Comparison of ENCODE assay signal across 8 cellular contexts in genomic region chr19:1019616-1019961, GRCh38. TPM values are rescaled to one million over a fixed set of nuclear protein-coding genes. Genes with fewer than 3 reads are reported as not detected.
DNase-seq lines count a peak whose midpoint lies in the region; ATAC-seq, FAIRE-seq and TF ChIP-seq lines count a peak whose summit lies in the region.

No MANE protein-coding gene starts in this region.

- H3K4me1 ChIP-seq in A549 (peaks cover 38% of the 10 kb centered on the region), muscle layer of duodenum (ENCODE audit: control insufficient read depth in 1 of 2, insufficient read depth in 2 of 2, low read length in 2 of 2) (peaks cover 11 to 55% of the 10 kb centered on the region in 2 donors)

- CTCF ChIA-PET in A549 (lab: Yijun Ruan, JAX): interaction anchor here (1.2 to 1.5 kb wide), 3 partner anchors 97 to 224 kb away, joined by 3 to 6 read pairs (median 4); no protein-coding TSS in a partner anchor

- H3K27me3 ChIP-seq in muscle layer of duodenum (ENCODE audit: low read depth, low read length): no peaks in the 10 kb centered on the region

- H3K27me3 Mint-ChIP-seq in IgD-negative memory B cell: no peaks in the 10 kb centered on the region

- TF ChIP-seq RAD21 in A549 (conservative IDR thresholded peaks at IDR 0.05 in 1 of 2, IDR thresholded peaks at IDR 0.05 in 1 of 2): no peak

- H3K27ac ChIP-seq in A549: peak overlapping the region; percentile 95 to 98
- H3K27ac ChIP-seq in muscle layer of duodenum (ENCODE audit: low read length): no peak overlapping the region

- no peak for TF ChIP-seq CTCF in A549 (IDR thresholded peaks at IDR 0.05)
- TF ChIP-seq CTCF in choroid plexus epithelial cell (conservative IDR thresholded peaks at IDR 0.05; ENCODE audit: low read depth, low read length): no peak

- H3K36me3 ChIP-seq in muscle layer of duodenum (ENCODE audit: control insufficient read depth in 1 of 2, insufficient read depth in 2 of 2, low read length in 2 of 2): no peaks in the 10 kb centered on the region

- no peak for FAIRE-seq in A549 (lab: Jason Lieb, UNC)

- TF ChIP-seq POLR2A in A549 (IDR thresholded peaks at IDR 0.05; ENCODE audit: low read length): no peak

- H3K4me3 ChIP-seq in A549 (peak overlapping the region; percentile 81), choroid plexus epithelial cell (ENCODE audit: low read depth, low read length) (peak overlapping the region; percentile 90), muscle layer of duodenum (ENCODE audit: low read depth in 1 of 2, low read length in 2 of 2) (peak overlapping the region; percentile 83 to 94)

- 81% methylated on average over 16 of the region's 18 CpGs for WGBS in A549 (ENCODE audit: missing lambda C conversion rate)

- H3K9me3 ChIP-seq in A549 (no peaks in the 10 kb centered on the region), muscle layer of duodenum (ENCODE audit: control insufficient read depth in 1 of 2, low read length in 2 of 2) (no peaks in the 10 kb centered on the region)

- H3K9me3 Mint-ChIP-seq in IgD-negative memory B cell: no peaks in the 10 kb centered on the region

- H3K27ac Mint-ChIP-seq in IgD-negative memory B cell: peak overlapping the region; percentile 76 to 99 (median 97)

- peaks cover 0 to 31% (median 21%) of the 10 kb centered on the region in 3 donors for H3K4me1 Mint-ChIP-seq in IgD-negative memory B cell

- ATAC-seq in A549: no peak
- ATAC-seq in HG02973 (IDR thresholded peaks at IDR 0.05; ENCODE audit: unreplicated experiment): no peak

- TF ChIP-seq EP300 in A549 (IDR thresholded peaks at IDR 0.05): no peak

- peak overlapping the region; percentile 86 to 96 (median 87) for H3K4me3 Mint-ChIP-seq in IgD-negative memory B cell

- POLR2A ChIA-PET in A549 (lab: Yijun Ruan, JAX): no interaction called here

- DNase-seq in A549 (ENCODE audit: low read depth in 1 of 2, low spot score in 1 of 2) (no peak), choroid plexus epithelial cell (ENCODE audit: low read depth) (no peak), NCI-H128 (lab: John Stamatoyannopoulos, UW; ENCODE audit: unreplicated experiment) (no peak), COLO668 (lab: John Stamatoyannopoulos, UW; ENCODE audit: unreplicated experiment) (no peak), epidermal melanocyte (ENCODE audit: insufficient read length, low spot score) (no peak)

- peak overlapping the region; percentile 92 for H3K4me2 ChIP-seq in A549

- no peaks in the 10 kb centered on the region for H3K36me3 Mint-ChIP-seq in IgD-negative memory B cell

TF ChIP-seq in A549, 52 proteins besides CTCF, POLR2A, EP300 and RAD21:
- no peak for TF ChIP-seq MYC (IDR thresholded peaks at IDR 0.05; ENCODE audit: borderline replicate concordance, low read length)
- TF ChIP-seq HEYL (CRISPR knock-in tag; IDR thresholded peaks at IDR 0.05): no peak
TF ChIP-seq in A549: peak in this region for 0.

RNA-seq across cellular contexts. Expression of gene TMEM259, which starts 1.3 kb away (rescaled TPM):
- polyA plus RNA-seq in A549 (2011; rRNA removed) (45.6 and 53.3 TPM in 2 replicates), A549 (2017; fragmentation: RNase III; extraction: RNeasy Plus Mini Kit Qiagen cat#74134 plus additional on column Dnase treatment) (71.1 to 82.2 TPM (median 78.3 TPM) in 3 replicates), IgD-negative memory B cell (82.6 TPM)
- 106 and 148 TPM in 2 replicates for polyA plus RNA-seq in A549 (2012; cell fraction: cytosol; rRNA removed)
- polyA plus RNA-seq in A549 (2012; cell fraction: nucleus; rRNA removed): 608 and 842 TPM in 2 replicates
- 41.2 and 48.5 TPM in 2 replicates for polyA minus RNA-seq in A549 (2011; rRNA and poly(A)+ RNA removed)

RNA-seq across cellular contexts. Expression of gene RNU6-2, which starts 1.7 kb away (rescaled TPM):
- not detected in 2 replicates for polyA plus RNA-seq in A549 (2011; rRNA removed)
- not detected in 2 replicates for polyA plus RNA-seq in A549 (2012; cell fraction: cytosol; rRNA removed)
- not detected in 2 replicates for polyA plus RNA-seq in A549 (2012; cell fraction: nucleus; rRNA removed)
- not detected in 3 replicates for polyA plus RNA-seq in A549 (2017; fragmentation: RNase III; extraction: RNeasy Plus Mini Kit Qiagen cat#74134 plus additional on column Dnase treatment)
- under 0.01 TPM in 1 of 2 replicates, not detected in the other for polyA minus RNA-seq in A549 (2011; rRNA and poly(A)+ RNA removed)
- not detected for polyA plus RNA-seq in IgD-negative memory B cell

RNA-seq across cellular contexts. Expression of gene CNN2, which starts 6.8 kb away (rescaled TPM):
- polyA plus RNA-seq in A549 (2011; rRNA removed) (31.7 and 32.2 TPM in 2 replicates), A549 (2017; fragmentation: RNase III; extraction: RNeasy Plus Mini Kit Qiagen cat#74134 plus additional on column Dnase treatment) (99.3 to 115 TPM (median 101 TPM) in 3 replicates), IgD-negative memory B cell (596 TPM)
- 102 and 104 TPM in 2 replicates for polyA plus RNA-seq in A549 (2012; cell fraction: cytosol; rRNA removed)
- 111 TPM in 2 replicates for polyA plus RNA-seq in A549 (2012; cell fraction: nucleus; rRNA removed)
- 94.3 and 125 TPM in 2 replicates for polyA minus RNA-seq in A549 (2011; rRNA and poly(A)+ RNA removed)

RNA-seq across cellular contexts. Expression of gene GRIN3B, which starts 19.4 kb away (rescaled TPM):
- polyA plus RNA-seq in A549 (2011; rRNA removed) (0.65 and 0.67 TPM in 2 replicates), A549 (2017; fragmentation: RNase III; extraction: RNeasy Plus Mini Kit Qiagen cat#74134 plus additional on column Dnase treatment) (1.1 to 1.5 TPM (median 1.5 TPM) in 3 replicates), IgD-negative memory B cell (not detected)
- 1.1 and 2.8 TPM in 2 replicates for polyA plus RNA-seq in A549 (2012; cell fraction: cytosol; rRNA removed)
- 13.1 and 22.7 TPM in 2 replicates for polyA plus RNA-seq in A549 (2012; cell fraction: nucleus; rRNA removed)
- 0.58 and 0.87 TPM in 2 replicates for polyA minus RNA-seq in A549 (2011; rRNA and poly(A)+ RNA removed)

RNA-seq across cellular contexts. Expression of gene ABCA7, which starts 20.3 kb away (rescaled TPM):
- polyA plus RNA-seq in A549 (2011; rRNA removed): 5.0 and 6.6 TPM in 2 replicates
- polyA plus RNA-seq in A549 (2012; cell fraction: cytosol; rRNA removed): 7.9 and 9.1 TPM in 2 replicates
- polyA plus RNA-seq in A549 (2012; cell fraction: nucleus; rRNA removed): 53.4 and 59.9 TPM in 2 replicates
- 8.8 to 13.5 TPM (median 12.6 TPM) in 3 replicates for polyA plus RNA-seq in A549 (2017; fragmentation: RNase III; extraction: RNeasy Plus Mini Kit Qiagen cat#74134 plus additional on column Dnase treatment)
- polyA minus RNA-seq in A549 (2011; rRNA and poly(A)+ RNA removed): 9.6 and 10.5 TPM in 2 replicates
- 21.4 TPM for polyA plus RNA-seq in IgD-negative memory B cell
